Comparison of ENCODE assay signal across 8 cellular contexts in genomic region chr21:29073222-29074006, GRCh38. TPM values are rescaled to one million over a fixed set of nuclear protein-coding genes. Genes with fewer than 3 reads are reported as not detected.
DNase-seq lines count a peak whose midpoint lies in the region; ATAC-seq and TF ChIP-seq lines count a peak whose summit lies in the region.

CCT8 (minus strand) TSS chr21:29073648; CDS start chr21:29073590, 58 bp downstream.

- H3K4me1 ChIP-seq in osteoblast (ENCODE audit: insufficient read depth, low read length), result peaks cover 21% of the 10 kb centered on the region
- H3K4me1 ChIP-seq in thoracic aorta (ENCODE audit: control insufficient read depth in 1 of 2, low read depth in 2 of 2), result peaks cover 23 to 29% of the 10 kb centered on the region in 2 donors

- H3K79me2 ChIP-seq in SU-DHL-6 (ENCODE audit: insufficient read depth, low read length) (peaks cover 51% of the 10 kb centered on the region), osteoblast (ENCODE audit: insufficient read depth, low read length) (peaks cover 52% of the 10 kb centered on the region)

- H3K36me3 ChIP-seq in SU-DHL-6 (ENCODE audit: low read length) (peaks cover 25% of the 10 kb centered on the region), osteoblast (ENCODE audit: insufficient read depth, low read length) (peaks cover 7% of the 10 kb centered on the region), thoracic aorta (no peaks in the 10 kb centered on the region)

- H3K27me3 ChIP-seq in SU-DHL-6 (ENCODE audit: low read length) (no peaks in the 10 kb centered on the region), osteoblast (ENCODE audit: insufficient read depth, low read length) (no peaks in the 10 kb centered on the region), thoracic aorta (replicated peaks; ENCODE audit: insufficient read depth) (no peaks in the 10 kb centered on the region)

- peaks cover 13% of the 10 kb centered on the region for H3K36me3 Mint-ChIP-seq in activated naive CD8-positive, alpha-beta T cell treated with anti-CD3 and anti-CD28 coated beads, Interleukin-2, amount 10 ng/mL, durations not matched to agents 7 days and 5 days
- no peaks in the 10 kb centered on the region for H3K36me3 Mint-ChIP-seq in glutamatergic neuron (ENCODE audit: unreplicated experiment)

- peak within 1 kb of the TSS; percentile 99 for H3K27ac Mint-ChIP-seq in activated naive CD8-positive, alpha-beta T cell treated with anti-CD3 and anti-CD28 coated beads, Interleukin-2, amount 10 ng/mL, durations not matched to agents 7 days and 5 days
- peak within 1 kb of the TSS; percentile 99 for H3K27ac Mint-ChIP-seq in glutamatergic neuron (ENCODE audit: unreplicated experiment)

- no peaks in the 10 kb centered on the region for H3K9me2 ChIP-seq in SU-DHL-6 (replicated peaks; ENCODE audit: insufficient read depth, low read length)

- ATAC-seq in HG02678 (IDR thresholded peaks at IDR 0.05; ENCODE audit: unreplicated experiment), result peak; percentile 90
- peak; percentile 87 for ATAC-seq in activated naive CD8-positive, alpha-beta T cell treated with anti-CD3 and anti-CD28 coated beads, Interleukin-2, amount 10 ng/mL, durations not matched to agents 7 days and 5 days (ENCODE audit: low read depth)
- peak; percentile 97 for ATAC-seq in thoracic aorta (ENCODE audit: insufficient number of reproducible peaks, low FRiP score, low read depth)

- peak within 1 kb of the TSS; percentile 57 for H2AFZ ChIP-seq in SU-DHL-6 (ENCODE audit: low read depth, low read length, severe bottlenecking)
- H2AFZ ChIP-seq in osteoblast (ENCODE audit: low read length), result peak within 1 kb of the TSS; percentile 86

- peak; percentile 96 for TF ChIP-seq POLR2A in GM10847 (IDR thresholded peaks at IDR 0.05; ENCODE audit: extremely low read depth, insufficient read length)

- H3F3A ChIP-seq in SU-DHL-6 (ENCODE audit: insufficient read depth), result peaks cover 26% of the 10 kb centered on the region

- H3K27ac ChIP-seq in SU-DHL-6 (ENCODE audit: low read depth, low read length) (peak within 1 kb of the TSS; percentile 60), osteoblast (ENCODE audit: low read depth, low read length) (peak within 1 kb of the TSS; percentile 83), thoracic aorta (peak within 1 kb of the TSS; percentile 92 to 94)

- DNase-seq in NCI-H128 (lab: John Stamatoyannopoulos, UW; ENCODE audit: unreplicated experiment), result peak; percentile 97
- peak; percentile 96 for DNase-seq in activated naive CD8-positive, alpha-beta T cell treated with anti-CD3 and anti-CD28 coated beads, Interleukin-2, amount 10 ng/mL, durations not matched to agents 7 days and 5 days
- DNase-seq in glutamatergic neuron, result peak; percentile 99
- peak; percentile 97 for DNase-seq in osteoblast (ENCODE audit: insufficient read length, low spot score, missing footprints)
- peak; percentile 96 for DNase-seq in thoracic aorta (ENCODE audit: low spot score)

- H4K20me1 ChIP-seq in SU-DHL-6 (ENCODE audit: low read depth, low read length), result peaks cover 41% of the 10 kb centered on the region
- peaks cover 21% of the 10 kb centered on the region for H4K20me1 ChIP-seq in osteoblast (ENCODE audit: insufficient read depth, low read length)

- H3K9me3 ChIP-seq in SU-DHL-6 (ENCODE audit: insufficient read depth, low read length), result no peaks in the 10 kb centered on the region
- no peaks in the 10 kb centered on the region for H3K9me3 ChIP-seq in osteoblast (ENCODE audit: low read depth, low read length)
- H3K9me3 ChIP-seq in thoracic aorta, result no peaks in the 10 kb centered on the region

- H3K4me3 ChIP-seq in SU-DHL-6 (ENCODE audit: insufficient read depth, low read length, poor library complexity, severe bottlenecking) (peak within 1 kb of the TSS; percentile 85), osteoblast (ENCODE audit: insufficient read depth, low read length) (peak within 1 kb of the TSS; percentile 84), thoracic aorta (peak within 1 kb of the TSS; percentile 93)

- no peaks in the 10 kb centered on the region for H3K27me3 Mint-ChIP-seq in activated naive CD8-positive, alpha-beta T cell treated with anti-CD3 and anti-CD28 coated beads, Interleukin-2, amount 10 ng/mL, durations not matched to agents 7 days and 5 days
- peaks cover 14% of the 10 kb centered on the region for H3K27me3 Mint-ChIP-seq in glutamatergic neuron (ENCODE audit: unreplicated experiment)

- peak within 1 kb of the TSS; percentile 89 for H3K9ac ChIP-seq in SU-DHL-6 (ENCODE audit: low read length)

- H3K4me2 ChIP-seq in SU-DHL-6 (ENCODE audit: low read depth, low read length, poor library complexity, severe bottlenecking), result peak within 1 kb of the TSS; percentile 94
- peak within 1 kb of the TSS; percentile 90 for H3K4me2 ChIP-seq in osteoblast (ENCODE audit: insufficient read depth, low read length)

- H3K9me3 Mint-ChIP-seq in activated naive CD8-positive, alpha-beta T cell treated with anti-CD3 and anti-CD28 coated beads, Interleukin-2, amount 10 ng/mL, durations not matched to agents 7 days and 5 days, result peaks cover 2% of the 10 kb centered on the region
- peaks cover 8% of the 10 kb centered on the region for H3K9me3 Mint-ChIP-seq in glutamatergic neuron (ENCODE audit: unreplicated experiment)

- H3K4me1 Mint-ChIP-seq in activated naive CD8-positive, alpha-beta T cell treated with anti-CD3 and anti-CD28 coated beads, Interleukin-2, amount 10 ng/mL, durations not matched to agents 7 days and 5 days, result peaks cover 40% of the 10 kb centered on the region
- H3K4me1 Mint-ChIP-seq in glutamatergic neuron (ENCODE audit: low read depth, unreplicated experiment), result peaks cover 14% of the 10 kb centered on the region

- no peak for TF ChIP-seq CTCF in SU-DHL-6 (IDR thresholded peaks at IDR 0.05; ENCODE audit: insufficient read depth, low read length, poor library complexity, severe bottlenecking)
- no peak for TF ChIP-seq CTCF in glutamatergic neuron (IDR thresholded peaks at IDR 0.05; ENCODE audit: partially characterized antibody, unreplicated experiment)
- TF ChIP-seq CTCF in osteoblast (IDR thresholded peaks at IDR 0.05; ENCODE audit: extremely low read depth, low read depth, low read length), result no peak
- no peak for TF ChIP-seq CTCF in thoracic aorta (IDR thresholded peaks at IDR 0.05)

- H3K4me3 Mint-ChIP-seq in activated naive CD8-positive, alpha-beta T cell treated with anti-CD3 and anti-CD28 coated beads, Interleukin-2, amount 10 ng/mL, durations not matched to agents 7 days and 5 days, result peak within 1 kb of the TSS; percentile 99
- H3K4me3 Mint-ChIP-seq in glutamatergic neuron (ENCODE audit: unreplicated experiment), result peak within 1 kb of the TSS; percentile 100

- POLR2A ChIA-PET in activated naive CD8-positive, alpha-beta T cell treated with anti-CD3 and anti-CD28 coated beads, Interleukin-2, amount 10 ng/mL, durations not matched to agents 7 days and 5 days (lab: Charles Lee), result interaction anchor here (0.7 to 4.1 kb wide), 11 partner anchors 9 to 376 kb away, joined by 3 to 18 read pairs (median 11); partner anchors contain the start of genes BACH1, LTN1, RWDD2B and USP16

RNA-seq across cellular contexts. Expression of gene CCT8, which starts in this region (rescaled TPM):
- total RNA-seq in activated naive CD8-positive, alpha-beta T cell treated with anti-CD3 and anti-CD28 coated beads, Interleukin-2, amount 10 ng/mL, durations not matched to agents 7 days and 5 days, result 100 to 1,000 TPM; 184 to 185 TPM
- total RNA-seq in glutamatergic neuron (ENCODE audit: unreplicated experiment), result 186 TPM
- total RNA-seq in osteoblast, result 155 and 163 TPM in 2 replicates
- 100 to 1,000 TPM in 1 of 2 donors, 10 to 100 TPM in 1; 76.9 to 110 TPM for total RNA-seq in thoracic aorta

Comparison
In these comparisons a context has a peak if more than half of its experiments do, and no peak if none do; other contexts are left out.
1. Peak in every context shown above with its lines: DNase-seq, ATAC-seq, H3K4me3 ChIP-seq and H3K27ac ChIP-seq.